In the genomic region with DNA sequence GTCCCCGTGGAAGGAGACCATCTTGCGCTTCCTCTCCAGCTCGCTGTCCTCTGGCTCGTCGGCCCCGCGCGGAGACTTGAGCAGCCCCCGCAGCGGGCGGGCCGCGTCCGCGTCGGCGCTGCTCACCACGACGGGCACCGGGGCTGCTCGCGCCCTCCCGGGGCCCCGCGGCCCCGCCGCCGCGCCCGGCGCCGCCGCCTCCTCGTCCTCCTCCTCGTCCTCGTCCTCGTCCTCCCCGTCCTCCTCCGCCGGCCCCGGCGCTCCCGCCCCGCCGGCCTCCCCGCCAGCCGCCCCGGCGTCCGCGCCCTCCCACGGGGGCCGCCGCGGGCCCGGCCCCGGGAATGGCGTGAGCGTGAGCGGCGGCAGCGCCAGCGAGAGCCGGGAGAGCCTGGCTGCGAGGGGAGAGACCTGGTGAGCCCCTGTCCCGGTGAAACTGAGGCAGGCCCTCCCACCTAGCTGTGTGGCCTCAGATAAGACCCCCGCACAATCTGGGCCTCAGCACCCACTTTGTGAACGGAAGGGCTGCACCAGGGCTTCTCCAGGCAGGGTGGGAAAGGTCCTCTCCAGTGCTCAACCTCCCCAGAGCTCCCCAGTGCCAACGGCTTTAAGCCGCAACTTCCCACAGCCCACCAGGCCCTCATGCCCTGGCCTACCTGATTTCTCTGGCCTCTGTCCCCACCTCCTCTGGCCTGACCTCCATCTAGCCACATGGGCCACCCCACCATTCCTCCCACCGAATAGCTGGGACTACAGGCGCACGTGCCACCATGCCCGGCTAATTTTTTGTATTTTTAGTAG, we compare ENCODE assay signal across 9 cellular contexts. TPM values are rescaled to one million over a fixed set of nuclear protein-coding genes. Genes with fewer than 3 reads are reported as not detected.
DNase-seq lines count a peak whose midpoint lies in the region; ATAC-seq, FAIRE-seq and TF ChIP-seq lines count a peak whose summit lies in the region.
"Had no signal": no experiment of that assay in that cellular context is flagged by ENCODE, and none has a peak within 500 bp of the region (broad histone marks: within the 10 kb centered on the region; RNA-seq: fewer than 3 reads in every experiment).

No MANE protein-coding gene starts in this region.

- H3K4me2 ChIP-seq in Karpas-422 (ENCODE audit: low read depth, low read length, poor library complexity, severe bottlenecking): no peak overlapping the region

- intact Hi-C loops in left cardiac atrium (cut with DNase I): no loop called here

- H2AFZ ChIP-seq in Karpas-422 (ENCODE audit: low read length): no peak overlapping the region

- H3K9ac ChIP-seq in Karpas-422 (ENCODE audit: low read length): no peak overlapping the region

- no peak for FAIRE-seq in small intestine (lab: Jason Lieb, UNC)

- no peak for TF ChIP-seq CTCF in VCaP (conservative IDR thresholded peaks at IDR 0.05)

- H3K9me3 ChIP-seq in small intestine (ENCODE audit: control insufficient read depth, low read depth) (no peaks in the 10 kb centered on the region), Karpas-422 (ENCODE audit: low read length) (no peaks in the 10 kb centered on the region)

- H3K27ac ChIP-seq in VCaP (peak overlapping the region; percentile 80), small intestine (ENCODE audit: low read depth in 1 of 2, low read length in 1 of 2) (peak overlapping the region; percentile 35 to 85), Karpas-422 (ENCODE audit: low read length) (no peak overlapping the region)

- DNase-seq in left cardiac atrium (no peak), small intestine (no peak), NCI-H2029 (lab: John Stamatoyannopoulos, UW) (no peak), Karpas-422 (no peak), NCI-H2081 (lab: John Stamatoyannopoulos, UW) (no peak)

- H3K36me3 ChIP-seq in small intestine (ENCODE audit: control insufficient read depth in 2 of 2, insufficient read depth in 2 of 2, low read length in 2 of 2) (no peaks in the 10 kb centered on the region), Karpas-422 (ENCODE audit: insufficient read depth, low read length) (no peaks in the 10 kb centered on the region)

- H4K20me1 ChIP-seq in Karpas-422 (ENCODE audit: insufficient read depth, low read depth, low read length): no peaks in the 10 kb centered on the region

- H3K79me2 ChIP-seq in Karpas-422 (ENCODE audit: low read length): no peaks in the 10 kb centered on the region

- ATAC-seq in GM21576 (IDR thresholded peaks at IDR 0.05; ENCODE audit: unreplicated experiment) (peak; percentile 4), left cardiac atrium (peak; percentile 1 to 4), HG03108 (IDR thresholded peaks at IDR 0.05; ENCODE audit: unreplicated experiment) (no peak)

- no peaks in the 10 kb centered on the region for H3K9me2 ChIP-seq in Karpas-422 (replicated peaks; ENCODE audit: insufficient read depth, low read length)

- peak overlapping the region in 1 of 2 donors; percentile 77 for H3K4me3 ChIP-seq in small intestine (ENCODE audit: low read depth in 1 of 2, low read length in 2 of 2)
- H3K4me3 ChIP-seq in Karpas-422 (ENCODE audit: low read length): no peak overlapping the region

- H3K27me3 ChIP-seq in small intestine (ENCODE audit: control insufficient read depth in 2 of 2, insufficient read depth in 2 of 2, low read length in 2 of 2): no peaks in the 10 kb centered on the region
- no peaks in the 10 kb centered on the region for H3K27me3 ChIP-seq in Karpas-422 (ENCODE audit: low read length)

- H3K4me1 ChIP-seq in small intestine (ENCODE audit: control insufficient read depth in 2 of 2, insufficient read depth in 1 of 2, low read depth in 1 of 2, low read length in 1 of 2) (peaks cover 0 to 9% of the 10 kb centered on the region in 2 donors), Karpas-422 (ENCODE audit: low read length) (no peaks in the 10 kb centered on the region)

- WGBS in small intestine, 3 donors: 7 to 8% (median 8%) methylated on average over 26 to 74 of the region's 74 CpGs

RNA-seq across cellular contexts. Expression of gene LMTK3, which starts 17.7 kb away (rescaled TPM):
- 1 to 10 TPM; 2.0 to 2.9 TPM for total RNA-seq in left cardiac atrium
- 1 to 10 TPM; 3.6 to 7.3 (median 6.9) TPM for polyA plus RNA-seq in small intestine
- 0.54 TPM in 1 of 2 replicates, not detected in the other for total RNA-seq in Karpas-422 (2014; rRNA removed; shearing (Covaris generic); ENCODE audit: low replicate concordance)
- total RNA-seq: SK-MEL-5 had no signal

RNA-seq across cellular contexts. Expression of gene CYTH2, which starts 24.7 kb away (rescaled TPM):
- total RNA-seq in left cardiac atrium: 10 to 100 TPM; 29.0 to 32.5 TPM
- polyA plus RNA-seq in small intestine: 10 to 100 TPM; 44.3 to 55.1 (median 54.6) TPM
- 32.5 and 60.4 TPM in 2 replicates for total RNA-seq in Karpas-422 (2014; rRNA removed; shearing (Covaris generic); ENCODE audit: low replicate concordance)

RNA-seq across cellular contexts. Expression of gene KCNJ14, which starts 38.5 kb away (rescaled TPM):
- total RNA-seq in left cardiac atrium: under 1 TPM; 0.27 to 0.60 TPM
- polyA plus RNA-seq in small intestine: under 1 TPM; 0.22 to 0.43 (median 0.27) TPM
- 0.69 and 1.1 TPM in 2 replicates for total RNA-seq in Karpas-422 (2014; rRNA removed; shearing (Covaris generic); ENCODE audit: low replicate concordance)

RNA-seq across cellular contexts. Expression of gene GRWD1, which starts 48.1 kb away (rescaled TPM):
- 10 to 100 TPM; 18.1 to 24.9 TPM for total RNA-seq in left cardiac atrium
- polyA plus RNA-seq in small intestine: 10 to 100 TPM in 1 of 3 donors, 1 to 10 TPM in 2; 5.6 to 18.4 (median 7.3) TPM
- 15.9 and 22.2 TPM in 2 replicates for total RNA-seq in Karpas-422 (2014; rRNA removed; shearing (Covaris generic); ENCODE audit: low replicate concordance)

RNA-seq across cellular contexts. Expression of gene SULT2B1, which starts 58.1 kb away (rescaled TPM):
- under 1 TPM; 0.39 to 0.71 TPM for total RNA-seq in left cardiac atrium
- 10 to 100 TPM; 12.0 to 28.1 (median 12.5) TPM for polyA plus RNA-seq in small intestine
- not detected in 2 replicates for total RNA-seq in Karpas-422 (2014; rRNA removed; shearing (Covaris generic); ENCODE audit: low replicate concordance)
